19 cellular contexts compared by ENCODE assay signal in genomic region chr5:8070138-8070537, GRCh38.
A peak's percentile ranks its signal among the peaks of the same experiment; 100 is the strongest.
DNase-seq lines count a peak whose midpoint lies in the region; ATAC-seq, FAIRE-seq and TF ChIP-seq lines count a peak whose summit lies in the region.
"Had no signal": no experiment of that assay in that cellular context is flagged by ENCODE, and none has a peak within 500 bp of the region (broad histone marks: within the 10 kb centered on the region; RNA-seq: fewer than 3 reads in every experiment).

No MANE protein-coding gene starts in this region.

- H3K27me3 ChIP-seq in HepG2 (ENCODE audit: control insufficient read depth in 1 of 2, insufficient read depth in 2 of 2, low read length in 2 of 2) (no peaks in the 10 kb centered on the region; a peak in 1 of 5 replicates), right lobe of liver (no peaks in the 10 kb centered on the region), K562 (ENCODE audit: control insufficient read depth in 2 of 2, insufficient read depth in 2 of 2, low read length in 2 of 2) (no peaks in the 10 kb centered on the region), thyroid gland (no peaks in the 10 kb centered on the region)

- POLR2A ChIA-PET in HepG2 (lab: Yijun Ruan, JAX) = no interaction called here
- POLR2A ChIA-PET in K562 (lab: Yijun Ruan, JAX) = no interaction called here

- H3K27ac ChIP-seq in HepG2 (ENCODE audit: extremely low read length, insufficient read depth, low read length) (no peak overlapping the region), right lobe of liver (no peak overlapping the region), K562 (ENCODE audit: extremely low read depth, low read depth, low read length) (no peak overlapping the region), thyroid gland (peak overlapping the region; percentile 82 to 91 (median 83))
- H3K27ac ChIP-seq: 22Rv1, A549 had no signal

- H3K9ac ChIP-seq in HepG2 (ENCODE audit: insufficient read depth, low read depth, low read length) = no peak overlapping the region
- H3K9ac ChIP-seq in K562 (ENCODE audit: insufficient read depth in 1 of 2, low read depth in 2 of 2, low read length in 2 of 2) = no peak overlapping the region

- H3K4me2 ChIP-seq in HepG2 (ENCODE audit: low read depth, low read length) = no peak overlapping the region
- no peak overlapping the region for H3K4me2 ChIP-seq in K562 (ENCODE audit: insufficient read depth, low read length)
- H3K4me2 ChIP-seq: A549 had no signal

- TF ChIP-seq EP300 in HepG2 (IDR thresholded peaks at IDR 0.05; ENCODE audit: low read depth in 2 of 2, low read length in 2 of 2) (no peak), HepG2 (CRISPR knock-in tag; IDR thresholded peaks at IDR 0.05; ENCODE audit: borderline replicate concordance) (no peak), K562 (IDR thresholded peaks at IDR 0.05; ENCODE audit: low read length) (no peak)

- FAIRE-seq in HepG2 (lab: Jason Lieb, UNC) = no peak
- FAIRE-seq in K562 (lab: Jason Lieb, UNC) = no peak
- FAIRE-seq: A549, GM12891, GM18507, H54 had no signal

- H3K9me3 ChIP-seq in HepG2 (ENCODE audit: low read length) (no peaks in the 10 kb centered on the region), right lobe of liver (no peaks in the 10 kb centered on the region), K562 (replicated peaks; ENCODE audit: control insufficient read depth, insufficient read depth, low read depth, low read length) (no peaks in the 10 kb centered on the region; the same call in 1 of the 2 replicates), thyroid gland (no peaks in the 10 kb centered on the region)
- H3K9me3 ChIP-seq: A549, HAP-1 had no signal

- DNase-seq in HepG2 (ENCODE audit: low spot score) (no peak), right lobe of liver (no peak), K562 (ENCODE audit: extremely low read depth in 1 of 4, low spot score in 3 of 4) (no peak), thyroid gland (no peak), 8988T (no peak), cerebellar cortex (ENCODE audit: low spot score) (no peak)
- DNase-seq: ACHN; CD4-positive, alpha-beta T cell; CD8-positive, alpha-beta memory T cell; DMS53; DMS79 treated with DMSO at 0.1 percent for 48 hours; GF-D8; GOT3 had no signal

- H3K9me1 ChIP-seq in K562 (ENCODE audit: control insufficient read depth, insufficient read depth, low read length) = no peaks in the 10 kb centered on the region

- H2AFZ ChIP-seq in HepG2 (ENCODE audit: low read length) = no peak overlapping the region
- H2AFZ ChIP-seq in K562 (ENCODE audit: low read depth, low read length) = no peak overlapping the region

- TF ChIP-seq RAD21 in HepG2 (CRISPR knock-in tag; IDR thresholded peaks at IDR 0.05) = no peak
- no peak for TF ChIP-seq RAD21 in K562 (CRISPR knock-in tag; conservative IDR thresholded peaks at IDR 0.05 in 1 of 2, IDR thresholded peaks at IDR 0.05 in 1 of 2)

- no peaks in the 10 kb centered on the region for H4K20me1 ChIP-seq in HepG2 (ENCODE audit: insufficient read depth, low read length)
- no peaks in the 10 kb centered on the region for H4K20me1 ChIP-seq in K562 (replicated peaks; ENCODE audit: control insufficient read depth, insufficient read depth, low read length)

- in situ Hi-C loops in HepG2 (cut with HindIII; ENCODE audit: extremely low pct_ligation_motif_present, low pct_unique_long_range_greater_than_20kb) (no loop called here), K562 (cut with MboI) (no loop called here)

- H3K4me3 ChIP-seq in HepG2 (replicated peaks in 1 of 3; ENCODE audit: insufficient read depth in 1 of 3, low read depth in 2 of 3, low read length in 3 of 3) = no peak overlapping the region
- H3K4me3 ChIP-seq in right lobe of liver = no peak overlapping the region
- H3K4me3 ChIP-seq in K562 = no peak overlapping the region
- no peak overlapping the region for H3K4me3 ChIP-seq in thyroid gland (replicated peaks in 1 of 3)
- H3K4me3 ChIP-seq: A549, HAP-1 had no signal

- BruUV-seq in HepG2 (replicated peaks; lab: Mats Ljungman, UMichigan) (no TSS peak), K562 (replicated peaks; lab: Mats Ljungman, UMichigan) (no TSS peak)

- WGBS in HepG2 (ENCODE audit: low lambda C conversion rate) = 2% methylated on average over 3 of the region's 3 CpGs
- 47% methylated on average over 3 of the region's 3 CpGs for WGBS in right lobe of liver (ENCODE audit: insufficient coverage, low coverage, low lambda C conversion rate, missing lambda C conversion rate)
- 0% methylated on average over 3 of the region's 3 CpGs for WGBS in K562 (ENCODE audit: insufficient coverage, low coverage, missing lambda C conversion rate)
- WGBS in thyroid gland, 2 donors = 57 to 75% methylated on average over 3 of the region's 3 CpGs

- ATAC-seq in HepG2 (no peak), right lobe of liver (no peak), K562 (no peak)
- ATAC-seq: A549 had no signal

- intact Hi-C loops in HepG2 (cut with micrococcal nuclease; ENCODE audit: unreplicated experiment) (no loop called here), right lobe of liver (cut with DNase I) (no loop called here), K562 (cut with micrococcal nuclease) (no loop called here), thyroid gland (cut with DNase I) (no loop called here)

- H3K79me2 ChIP-seq in HepG2 (ENCODE audit: insufficient read depth, low read length) = no peaks in the 10 kb centered on the region
- H3K79me2 ChIP-seq in K562 (ENCODE audit: control insufficient read depth, insufficient read depth, low read length) = no peaks in the 10 kb centered on the region

- TF ChIP-seq CTCF in HepG2 (CRISPR knock-in tag; IDR thresholded peaks at IDR 0.05) (no peak), right lobe of liver (IDR thresholded peaks at IDR 0.05) (no peak), K562 (IDR thresholded peaks at IDR 0.05 in 2 of 3, conservative IDR thresholded peaks at IDR 0.05 in 1 of 3; ENCODE audit: insufficient read depth in 2 of 3, low read depth in 1 of 3, low read length in 3 of 3) (no peak), thyroid gland (IDR thresholded peaks at IDR 0.05) (no peak)

- H3K36me3 ChIP-seq in HepG2 (replicated peaks in 1 of 2; ENCODE audit: control insufficient read depth in 1 of 2, insufficient read depth in 2 of 2, low read length in 2 of 2) (no peaks in the 10 kb centered on the region), right lobe of liver (no peaks in the 10 kb centered on the region), K562 (ENCODE audit: control insufficient read depth, insufficient read depth, low read length) (no peaks in the 10 kb centered on the region), thyroid gland (no peaks in the 10 kb centered on the region)
- H3K36me3 ChIP-seq: HAP-1 had no signal

- TF ChIP-seq POLR2A in HepG2 (IDR thresholded peaks at IDR 0.05; ENCODE audit: insufficient read depth in 1 of 2, low read depth in 2 of 2, low read length in 2 of 2) (no peak), right lobe of liver (IDR thresholded peaks at IDR 0.05) (no peak), K562 (conservative IDR thresholded peaks at IDR 0.05) (no peak), thyroid gland (IDR thresholded peaks at IDR 0.05) (no peak)

- H3K4me1 ChIP-seq in HepG2 (ENCODE audit: insufficient read depth, low read length) = no peaks in the 10 kb centered on the region
- no peaks in the 10 kb centered on the region for H3K4me1 ChIP-seq in right lobe of liver
- no peaks in the 10 kb centered on the region for H3K4me1 ChIP-seq in K562 (replicated peaks in 1 of 2; ENCODE audit: control insufficient read depth in 2 of 2, insufficient read depth in 2 of 2, low read length in 2 of 2)
- peaks cover 24 to 44% of the 10 kb centered on the region in 2 donors for H3K4me1 ChIP-seq in thyroid gland
- H3K4me1 ChIP-seq: A549, HAP-1 had no signal

- CTCF ChIA-PET in HepG2 (lab: Yijun Ruan, JAX; ENCODE audit: low intra/inter-chr PET ratio, low total read pairs) = no interaction called here
- CTCF ChIA-PET in K562 (lab: Yijun Ruan, JAX; ENCODE audit: low intra/inter-chr PET ratio) = no interaction called here

TF ChIP-seq in HepG2, 621 proteins besides CTCF, POLR2A, EP300 and RAD21:
- TF ChIP-seq KDM6A (CRISPR knock-in tag; IDR thresholded peaks at IDR 0.05; ENCODE audit: low read depth) = no peak
- TF ChIP-seq CBFB (CRISPR knock-in tag; IDR thresholded peaks at IDR 0.05) = no peak
- TF ChIP-seq ATF7 (IDR thresholded peaks at IDR 0.05) = peak; percentile 93
- TF ChIP-seq ATF7 (CRISPR knock-in tag; IDR thresholded peaks at IDR 0.05) = no peak
- peak; percentile 96 for TF ChIP-seq CREB1 (IDR thresholded peaks at IDR 0.05)
- no peak for TF ChIP-seq CREB1 (CRISPR knock-in tag; IDR thresholded peaks at IDR 0.05)
- TF ChIP-seq MLX (CRISPR knock-in tag; IDR thresholded peaks at IDR 0.05) = no peak
- no peak for TF ChIP-seq ZNF17 (CRISPR knock-in tag; IDR thresholded peaks at IDR 0.05)

TF ChIP-seq in K562, 482 proteins besides CTCF, POLR2A, EP300 and RAD21 (continues in another document):
- no peak for TF ChIP-seq MTA1 (IDR thresholded peaks at IDR 0.05; ENCODE audit: borderline replicate concordance)
- TF ChIP-seq CREM (IDR thresholded peaks at IDR 0.05; ENCODE audit: low read depth) = peak; percentile 29; the same call in 1 of the 2 replicates
- no peak for TF ChIP-seq JUND (IDR thresholded peaks at IDR 0.05; ENCODE audit: borderline replicate concordance, low read depth, low read length)
- TF ChIP-seq JUND (tag; IDR thresholded peaks at IDR 0.05; ENCODE audit: borderline replicate concordance, low read depth, low read length) = peak; percentile 22; the same call in 1 of the 3 replicates
- no peak for TF ChIP-seq TGIF2 (CRISPR knock-in tag; IDR thresholded peaks at IDR 0.05)
- TF ChIP-seq RBM39 (optimal IDR thresholded peaks at IDR 0.05; ENCODE audit: low read depth, low read length) = no peak
- TF ChIP-seq ARNT (IDR thresholded peaks at IDR 0.05) = no peak
- no peak for TF ChIP-seq KAT2B (IDR thresholded peaks at IDR 0.05; ENCODE audit: low read depth, low read length)
- TF ChIP-seq XRCC5 (IDR thresholded peaks at IDR 0.05; ENCODE audit: low read depth, low read length) = no peak
- TF ChIP-seq GTF2E2 (tag; IDR thresholded peaks at IDR 0.05) = no peak
- no peak for TF ChIP-seq TRIM24 (IDR thresholded peaks at IDR 0.05)
- TF ChIP-seq BDP1 (IDR thresholded peaks at IDR 0.05; ENCODE audit: insufficient read depth, insufficient read length) = no peak
- TF ChIP-seq ARID3A (IDR thresholded peaks at IDR 0.05; ENCODE audit: borderline replicate concordance, low read depth, low read length) = no peak

Comparison
In these comparisons a context has a peak if more than half of its experiments do, and no peak if none do; other contexts are left out.
1. H3K27ac ChIP-seq: peak in thyroid gland (3 of 3); none in HepG2 (single experiment), right lobe of liver (0 of 3) and K562 (single experiment).
2. Of the 241 proteins assayed by ChIP-seq in both HepG2 and K562: peak only in HepG2: none; only in K562: ATF1 and CREM; in both: none; in neither: 235; mixed calls (peak in some experiments, not most) for 4.